Comparison of ENCODE assay signal across 5 cellular contexts in genomic region chr13:38620876-38621275, GRCh38.
"Had no signal": no experiment of that assay in that cellular context is flagged by ENCODE, and none has a peak within 500 bp of the region (broad histone marks: within the 10 kb centered on the region; RNA-seq: fewer than 3 reads in every experiment).

No MANE protein-coding gene starts in this region.

- H3K27ac ChIP-seq: HL-60 had no signal

- DNase-seq: IMR-90, KBM-7, KG1 had no signal

- H3K4me3 ChIP-seq: K562 had no signal
